1 cellular context compared by ENCODE assay signal in genomic region chr6:1310628-1311399, GRCh38.
TF ChIP-seq lines count a peak whose summit lies in the region.

No MANE protein-coding gene starts in this region.

TF ChIP-seq in HepG2, 621 proteins besides CTCF, POLR2A, EP300 and RAD21 (continued from another document and continues in another):
- no peak for TF ChIP-seq TFDP1 (CRISPR knock-in tag; IDR thresholded peaks at IDR 0.05; ENCODE audit: borderline replicate concordance)
- TF ChIP-seq ZFP91 (CRISPR knock-in tag; IDR thresholded peaks at IDR 0.05; ENCODE audit: borderline replicate concordance), result no peak; the same call in 1 of the 2 replicates
- TF ChIP-seq ZNF282 (IDR thresholded peaks at IDR 0.05; ENCODE audit: partially characterized antibody), result no peak
- 0 out of 2 replicates have a peak, but pooled peaks have one; percentile 30 for TF ChIP-seq ZBTB25 (CRISPR knock-in tag; IDR thresholded peaks at IDR 0.05)
- peak; percentile 68 for TF ChIP-seq RARA (CRISPR knock-in tag; IDR thresholded peaks at IDR 0.05)
- no peak; the same call in 1 of the 2 replicates for TF ChIP-seq ZNF543 (CRISPR knock-in tag; IDR thresholded peaks at IDR 0.05)
- TF ChIP-seq MTF2 (CRISPR knock-in tag; IDR thresholded peaks at IDR 0.05; ENCODE audit: borderline replicate concordance), result no peak; the same call in 1 of the 2 replicates
- no peak for TF ChIP-seq SRSF4 (IDR thresholded peaks at IDR 0.05; ENCODE audit: low read depth, low read length, poor library complexity, severe bottlenecking)
- TF ChIP-seq GLMP (CRISPR knock-in tag; IDR thresholded peaks at IDR 0.05; ENCODE audit: borderline replicate concordance), result no peak
- TF ChIP-seq MLLT10 (CRISPR knock-in tag; IDR thresholded peaks at IDR 0.05), result no peak
- no peak; the same call in 1 of the 2 replicates for TF ChIP-seq ZNF878 (CRISPR knock-in tag; IDR thresholded peaks at IDR 0.05)
- TF ChIP-seq ZNF350 (CRISPR knock-in tag; IDR thresholded peaks at IDR 0.05; ENCODE audit: borderline replicate concordance, low read depth), result no peak; the same call in 1 of the 2 replicates
- TF ChIP-seq TEF (CRISPR knock-in tag; IDR thresholded peaks at IDR 0.05), result no peak
- TF ChIP-seq PAF1 (CRISPR knock-in tag; IDR thresholded peaks at IDR 0.05), result no peak
- no peak for TF ChIP-seq REPIN1 (CRISPR knock-in tag; IDR thresholded peaks at IDR 0.05; ENCODE audit: borderline replicate concordance, low read depth)
- TF ChIP-seq SCMH1 (CRISPR knock-in tag; IDR thresholded peaks at IDR 0.05; ENCODE audit: borderline replicate concordance), result no peak
- no peak for TF ChIP-seq CHCHD3 (CRISPR knock-in tag; IDR thresholded peaks at IDR 0.05)
- no peak for TF ChIP-seq TRIM24 (CRISPR knock-in tag; IDR thresholded peaks at IDR 0.05)
- no peak for TF ChIP-seq HOXA9 (CRISPR knock-in tag; IDR thresholded peaks at IDR 0.05; ENCODE audit: borderline replicate concordance)
- no peak for TF ChIP-seq FOXP1 (IDR thresholded peaks at IDR 0.05)
- TF ChIP-seq FOXP1 (CRISPR knock-in tag; IDR thresholded peaks at IDR 0.05), result no peak; the same call in none of the 2 replicates
- no peak for TF ChIP-seq ZNF557 (CRISPR knock-in tag; IDR thresholded peaks at IDR 0.05)
- TF ChIP-seq HDAC1 (CRISPR knock-in tag; IDR thresholded peaks at IDR 0.05), result no peak; the same call in 1 of the 2 replicates
- no peak for TF ChIP-seq PAWR (CRISPR knock-in tag; IDR thresholded peaks at IDR 0.05; ENCODE audit: borderline replicate concordance)
- no peak; the same call in 1 of the 2 replicates for TF ChIP-seq ZNF704 (CRISPR knock-in tag; IDR thresholded peaks at IDR 0.05; ENCODE audit: borderline replicate concordance)
- TF ChIP-seq ZFP82 (CRISPR knock-in tag; IDR thresholded peaks at IDR 0.05; ENCODE audit: borderline replicate concordance), result no peak
- no peak for TF ChIP-seq ZBTB21 (CRISPR knock-in tag; IDR thresholded peaks at IDR 0.05)
- TF ChIP-seq ZNF556 (CRISPR knock-in tag; IDR thresholded peaks at IDR 0.05; ENCODE audit: borderline replicate concordance), result 0 out of 2 replicates have a peak, but pooled peaks have one; percentile 34
- TF ChIP-seq ZNF468 (CRISPR knock-in tag; IDR thresholded peaks at IDR 0.05), result 0 out of 2 replicates have a peak, but pooled peaks have one; percentile 90
- TF ChIP-seq ZNF800 (CRISPR knock-in tag; IDR thresholded peaks at IDR 0.05), result no peak
- no peak for TF ChIP-seq ONECUT2 (CRISPR knock-in tag; IDR thresholded peaks at IDR 0.05)
- no peak for TF ChIP-seq ZNF337 (CRISPR knock-in tag; IDR thresholded peaks at IDR 0.05; ENCODE audit: borderline replicate concordance, low read depth)
- no peak for TF ChIP-seq KAT2B (IDR thresholded peaks at IDR 0.05; ENCODE audit: borderline replicate concordance, low read depth, low read length)
- no peak for TF ChIP-seq TSC22D2 (CRISPR knock-in tag; IDR thresholded peaks at IDR 0.05; ENCODE audit: borderline replicate concordance)
- no peak; the same call in 1 of the 2 replicates for TF ChIP-seq ZNF598 (CRISPR knock-in tag; IDR thresholded peaks at IDR 0.05; ENCODE audit: borderline replicate concordance)
- TF ChIP-seq ZNF572 (CRISPR knock-in tag; IDR thresholded peaks at IDR 0.05), result no peak
- peak; percentile 51; the same call in 1 of the 2 replicates for TF ChIP-seq GTF2F1 (IDR thresholded peaks at IDR 0.05; ENCODE audit: low read length)
- peak; percentile 71; the same call in 1 of the 2 replicates for TF ChIP-seq ZNF451 (CRISPR knock-in tag; IDR thresholded peaks at IDR 0.05)
- TF ChIP-seq ZFP36 (IDR thresholded peaks at IDR 0.05; ENCODE audit: borderline replicate concordance, low read depth, low read length, partially characterized antibody), result no peak
- TF ChIP-seq SALL2 (CRISPR knock-in tag; IDR thresholded peaks at IDR 0.05), result no peak
- TF ChIP-seq PRDM4 (CRISPR knock-in tag; IDR thresholded peaks at IDR 0.05; ENCODE audit: borderline replicate concordance), result no peak
- no peak for TF ChIP-seq THAP7 (CRISPR knock-in tag; IDR thresholded peaks at IDR 0.05)
- TF ChIP-seq ZFP62 (CRISPR knock-in tag; IDR thresholded peaks at IDR 0.05), result no peak
- no peak for TF ChIP-seq ZNF496 (CRISPR knock-in tag; IDR thresholded peaks at IDR 0.05; ENCODE audit: insufficient replicate concordance)
- peak; percentile 61 for TF ChIP-seq KDM2A (CRISPR knock-in tag; IDR thresholded peaks at IDR 0.05; ENCODE audit: borderline replicate concordance, low read depth)
- 0 out of 2 replicates have a peak, but pooled peaks have one; percentile 76 for TF ChIP-seq ZNF160 (CRISPR knock-in tag; IDR thresholded peaks at IDR 0.05)
- TF ChIP-seq FOXA1 (IDR thresholded peaks at IDR 0.05), result no peak
- TF ChIP-seq FOXA1 (CRISPR knock-in tag; IDR thresholded peaks at IDR 0.05), result peak; percentile 85
- no peak; the same call in 1 of the 2 replicates for TF ChIP-seq SIN3A (IDR thresholded peaks at IDR 0.05; ENCODE audit: borderline replicate concordance, low read depth, low read length)
- TF ChIP-seq AHDC1 (CRISPR knock-in tag; IDR thresholded peaks at IDR 0.05; ENCODE audit: borderline replicate concordance), result peak; percentile 63; the same call in 1 of the 2 replicates
